Comparison of ENCODE assay signal across 8 cellular contexts in genomic region chrX:106484233-106484632, GRCh38.
A peak's percentile ranks its signal among the peaks of the same experiment; 100 is the strongest.
DNase-seq lines count a peak whose midpoint lies in the region; ATAC-seq, FAIRE-seq and TF ChIP-seq lines count a peak whose summit lies in the region.

No MANE protein-coding gene starts in this region.

- H3K27me3 ChIP-seq in bronchial epithelial cell (ENCODE audit: control insufficient read depth, insufficient read depth, low read length) (no peaks in the 10 kb centered on the region), Peyer's patch (no peaks in the 10 kb centered on the region)

- DNase-seq in GM12864 (ENCODE audit: low read depth) (peak; percentile 46), bronchial epithelial cell (ENCODE audit: low read depth) (peak; percentile 17), DMS153 treated with DMSO at 0.1 percent for 48 hours (lab: John Stamatoyannopoulos, UW; ENCODE audit: unreplicated experiment) (no peak), Peyer's patch (no peak), CD14-positive monocyte (ENCODE audit: low spot score) (no peak), HTR-8/SVneo (ENCODE audit: insufficient read length, low spot score) (no peak)

- no peaks in the 10 kb centered on the region for H3K36me3 Mint-ChIP-seq in CD14-positive monocyte

- H3K27me3 Mint-ChIP-seq in CD14-positive monocyte (ENCODE audit: low read depth in 3 of 3): peaks cover 0 to 3% (median 0%) of the 10 kb centered on the region in 3 donors

- TF ChIP-seq CTCF in GM12864 (IDR thresholded peaks at IDR 0.05; ENCODE audit: low read depth, low read length, missing control alignments): no peak
- no peak for TF ChIP-seq CTCF in bronchial epithelial cell (IDR thresholded peaks at IDR 0.05; ENCODE audit: insufficient read depth, low read length, severe bottlenecking)
- no peak for TF ChIP-seq CTCF in Peyer's patch (IDR thresholded peaks at IDR 0.05)
- no peak for TF ChIP-seq CTCF in CD14-positive monocyte (IDR thresholded peaks at IDR 0.05)

- H3K36me3 ChIP-seq in bronchial epithelial cell (ENCODE audit: control insufficient read depth, insufficient read depth, low read length) (no peaks in the 10 kb centered on the region), Peyer's patch (no peaks in the 10 kb centered on the region)

- intact Hi-C loops in CD14-positive monocyte (cut with micrococcal nuclease): loop anchor here in 1 of 2 donors (10.0 kb wide), 1 partner anchor 1411 kb away; no protein-coding TSS in a partner anchor

- no peaks in the 10 kb centered on the region for H3K9me3 Mint-ChIP-seq in CD14-positive monocyte

- FAIRE-seq in bronchial epithelial cell (lab: Jason Lieb, UNC) (no peak), HTR-8/SVneo (lab: Jason Lieb, UNC) (no peak)

- no peak overlapping the region for H3K4me3 Mint-ChIP-seq in CD14-positive monocyte

- H3K4me1 ChIP-seq in Peyer's patch: no peaks in the 10 kb centered on the region

- ATAC-seq in GM19463 (IDR thresholded peaks at IDR 0.05; ENCODE audit: unreplicated experiment) (peak; percentile 94), HG03342 (IDR thresholded peaks at IDR 0.05; ENCODE audit: unreplicated experiment) (peak; percentile 96)

- no peak for TF ChIP-seq POLR2A in Peyer's patch (IDR thresholded peaks at IDR 0.05)

- H3K27ac Mint-ChIP-seq in CD14-positive monocyte: no peak overlapping the region

- H3K4me1 Mint-ChIP-seq in CD14-positive monocyte: no peaks in the 10 kb centered on the region

- H3K4me3 ChIP-seq in GM12864 (ENCODE audit: low read depth, low read length) (peak overlapping the region; percentile 25; the same call in 1 of the 2 replicates), bronchial epithelial cell (ENCODE audit: low read depth, low read length) (no peak overlapping the region), Peyer's patch (peak overlapping the region in 1 of 4 donors; percentile 2)

- no peaks in the 10 kb centered on the region for H3K9me3 ChIP-seq in Peyer's patch

- no peak overlapping the region for H3K27ac ChIP-seq in Peyer's patch

Comparison
In these comparisons a context has a peak if more than half of its experiments do, and no peak if none do; other contexts are left out.
1. DNase-seq: peak in GM12864 (single experiment) and bronchial epithelial cell (single experiment); none in DMS153 treated with DMSO at 0.1 percent for 48 hours (single experiment), Peyer's patch (0 of 3), CD14-positive monocyte (single experiment) and HTR-8/SVneo (single experiment).